Comparison of ENCODE assay signal across 8 cellular contexts in genomic region chr5:6634327-6634713, GRCh38. TPM values are rescaled to one million over a fixed set of nuclear protein-coding genes. Genes with fewer than 3 reads are reported as not detected.
DNase-seq lines count a peak whose midpoint lies in the region; ATAC-seq lines count a peak whose summit lies in the region.

No MANE protein-coding gene starts in this region.

- POLR2A ChIA-PET in activated CD4-positive, alpha-beta T cell treated with anti-CD3 and anti-CD28 coated beads for 36 hours (lab: Charles Lee), result interaction anchor here (0.6 kb wide), 1 partner anchor 24 kb away, joined by 5 read pairs; no protein-coding TSS in a partner anchor

- no peak for ATAC-seq in activated CD4-positive, alpha-beta T cell treated with anti-CD3 and anti-CD28 coated beads for 36 hours
- no peak for ATAC-seq in central memory CD8-positive, alpha-beta T cell (replicated peaks; ENCODE audit: extremely low read depth, poor library complexity, severe bottlenecking)
- ATAC-seq in GM21390 (IDR thresholded peaks at IDR 0.05; ENCODE audit: unreplicated experiment), result no peak

- H3K9ac ChIP-seq in mucosa of stomach (ENCODE audit: low read length), result peak overlapping the region; percentile 56

- no peaks in the 10 kb centered on the region for H3K27me3 ChIP-seq in mucosa of stomach (ENCODE audit: control insufficient read depth, insufficient read depth, low read length)

- no peak overlapping the region for H3K27ac Mint-ChIP-seq in activated CD4-positive, alpha-beta T cell treated with anti-CD3 and anti-CD28 coated beads for 36 hours
- H3K27ac Mint-ChIP-seq in central memory CD8-positive, alpha-beta T cell (ENCODE audit: low read depth), result peak overlapping the region; percentile 73

- intact Hi-C loops in activated CD4-positive, alpha-beta T cell treated with anti-CD3 and anti-CD28 coated beads for 36 hours (cut with DNase I, micrococcal nuclease), result loop anchor here in 1 of 2 experiments (5.0 kb wide), 1 partner anchor 193 kb away; no protein-coding TSS in a partner anchor

- H3K4me3 Mint-ChIP-seq in activated CD4-positive, alpha-beta T cell treated with anti-CD3 and anti-CD28 coated beads for 36 hours, result peak overlapping the region; percentile 99
- peak overlapping the region; percentile 91 for H3K4me3 Mint-ChIP-seq in central memory CD8-positive, alpha-beta T cell

- no peaks in the 10 kb centered on the region for H3K9me3 ChIP-seq in mucosa of stomach (ENCODE audit: control insufficient read depth, low read length)

- no peaks in the 10 kb centered on the region for H3K27me3 Mint-ChIP-seq in activated CD4-positive, alpha-beta T cell treated with anti-CD3 and anti-CD28 coated beads for 36 hours
- H3K27me3 Mint-ChIP-seq in central memory CD8-positive, alpha-beta T cell, result no peaks in the 10 kb centered on the region

- H3K9me3 Mint-ChIP-seq in activated CD4-positive, alpha-beta T cell treated with anti-CD3 and anti-CD28 coated beads for 36 hours (ENCODE audit: low read depth), result no peaks in the 10 kb centered on the region
- no peaks in the 10 kb centered on the region for H3K9me3 Mint-ChIP-seq in central memory CD8-positive, alpha-beta T cell

- DNase-seq in activated CD4-positive, alpha-beta T cell treated with anti-CD3 and anti-CD28 coated beads for 36 hours, result no peak
- no peak for DNase-seq in activated CD4-positive, alpha-beta T cell treated with anti-CD3 and anti-CD28 coated beads, Interleukin-2, amount 50 U/mL, for 4 hours
- DNase-seq in NCI-H2227 treated with DMSO at 0.1 percent for 48 hours (lab: John Stamatoyannopoulos, UW), result peak; percentile 33
- DNase-seq in central memory CD8-positive, alpha-beta T cell (ENCODE audit: low spot score in 2 of 2), result no peak
- DNase-seq in kidney glomerular epithelial cell (lab: John Stamatoyannopoulos, UW), result no peak
- DNase-seq in effector CD8-positive, alpha-beta T cell (lab: John Stamatoyannopoulos, UW), result no peak

- peaks cover 30% of the 10 kb centered on the region for H3K36me3 Mint-ChIP-seq in activated CD4-positive, alpha-beta T cell treated with anti-CD3 and anti-CD28 coated beads for 36 hours (ENCODE audit: low read depth)
- peaks cover 30% of the 10 kb centered on the region for H3K36me3 Mint-ChIP-seq in central memory CD8-positive, alpha-beta T cell (ENCODE audit: insufficient read depth)

- no peak overlapping the region for H3K4me3 ChIP-seq in mucosa of stomach (ENCODE audit: low read length)

- CTCF ChIA-PET in activated CD4-positive, alpha-beta T cell treated with anti-CD3 and anti-CD28 coated beads for 36 hours (lab: Charles Lee), result interaction anchor here (0.6 kb wide), 1 partner anchor 102 kb away, joined by 3 read pairs; no protein-coding TSS in a partner anchor

- peaks cover 28% of the 10 kb centered on the region for H3K4me1 Mint-ChIP-seq in activated CD4-positive, alpha-beta T cell treated with anti-CD3 and anti-CD28 coated beads for 36 hours
- peaks cover 49% of the 10 kb centered on the region for H3K4me1 Mint-ChIP-seq in central memory CD8-positive, alpha-beta T cell

- peaks cover 17% of the 10 kb centered on the region for H3K4me1 ChIP-seq in mucosa of stomach (ENCODE audit: control insufficient read depth, insufficient read depth, low read length)

- no peaks in the 10 kb centered on the region for H3K36me3 ChIP-seq in mucosa of stomach (ENCODE audit: control insufficient read depth, insufficient read depth, low read length)

RNA-seq across cellular contexts. Expression of gene SRD5A1, which starts 1.1 kb away (rescaled TPM):
- total RNA-seq in activated CD4-positive, alpha-beta T cell treated with anti-CD3 and anti-CD28 coated beads for 36 hours, result 10 to 100 TPM in 1 of 2 experiments, 1 to 10 TPM in 1; 7.6 to 11.1 TPM

RNA-seq across cellular contexts. Expression of gene NSUN2, which starts 1.5 kb away (rescaled TPM):
- 10 to 100 TPM; 91.1 to 97.1 TPM for total RNA-seq in activated CD4-positive, alpha-beta T cell treated with anti-CD3 and anti-CD28 coated beads for 36 hours
